8 cellular contexts compared by ENCODE assay signal in genomic region chr6:156953478-156954146, GRCh38.
DNase-seq lines count a peak whose midpoint lies in the region; ATAC-seq and TF ChIP-seq lines count a peak whose summit lies in the region.

No MANE protein-coding gene starts in this region.

- peak; percentile 77 to 90 for ATAC-seq in upper lobe of left lung (ENCODE audit: low FRiP score in 2 of 2)
- ATAC-seq in GM18909 (IDR thresholded peaks at IDR 0.05; ENCODE audit: poor library complexity, unreplicated experiment): no peak

- H3K27me3 Mint-ChIP-seq in CD8-positive, alpha-beta memory T cell: no peaks in the 10 kb centered on the region
- H3K27me3 Mint-ChIP-seq in HFFc6 (ENCODE audit: insufficient read depth): no peaks in the 10 kb centered on the region

- 56% methylated on average over 7 of the region's 7 CpGs for WGBS in liver
- 35 to 36% methylated on average over 7 of the region's 7 CpGs for WGBS in upper lobe of left lung, 2 donors
- WGBS in lower leg skin, 2 donors: 9 to 21% methylated on average over 7 of the region's 7 CpGs

- no peaks in the 10 kb centered on the region for H3K36me3 ChIP-seq in CD8-positive, alpha-beta memory T cell (ENCODE audit: insufficient read depth, low read length)
- H3K36me3 ChIP-seq in liver (ENCODE audit: control insufficient read depth in 4 of 4, insufficient read depth in 3 of 4, low read depth in 1 of 4, low read length in 3 of 4) (no peaks in the 10 kb centered on the region), upper lobe of left lung (no peaks in the 10 kb centered on the region)

- H3K9me3 ChIP-seq in CD8-positive, alpha-beta memory T cell (ENCODE audit: low read length): no peaks in the 10 kb centered on the region
- H3K9me3 ChIP-seq in liver (ENCODE audit: control insufficient read depth in 4 of 4, low read length in 3 of 4) (no peaks in the 10 kb centered on the region), upper lobe of left lung (no peaks in the 10 kb centered on the region)

- H3K4me1 Mint-ChIP-seq in CD8-positive, alpha-beta memory T cell: peaks cover 73 to 91% (median 86%) of the 10 kb centered on the region in 3 donors
- H3K4me1 Mint-ChIP-seq in HFFc6 (ENCODE audit: low read depth): peaks cover 87% of the 10 kb centered on the region

- TF ChIP-seq EP300 in upper lobe of left lung (IDR thresholded peaks at IDR 0.05): no peak

- H3K27ac Mint-ChIP-seq in CD8-positive, alpha-beta memory T cell: peak overlapping the region in 5 of 8 donors; percentile 13 to 79 (median 60)
- H3K27ac Mint-ChIP-seq in HFFc6: peak overlapping the region; percentile 98

- peak overlapping the region in 1 of 7 donors; percentile 10 for H3K4me3 Mint-ChIP-seq in CD8-positive, alpha-beta memory T cell
- peak overlapping the region; percentile 91 for H3K4me3 Mint-ChIP-seq in HFFc6

- TF ChIP-seq CTCF in HFFc6 (IDR thresholded peaks at IDR 0.05) (peak; percentile 68), liver (IDR thresholded peaks at IDR 0.05; ENCODE audit: low read depth, low read length, missing input control) (no peak), upper lobe of left lung (IDR thresholded peaks at IDR 0.05) (peak in 2 of 6 experiments; percentile 14 to 37), lower leg skin (IDR thresholded peaks at IDR 0.05) (no peak)

- H3K9ac ChIP-seq in liver (ENCODE audit: low read depth in 1 of 2, low read length in 2 of 2): no peak overlapping the region

- no peak for TF ChIP-seq POLR2A in upper lobe of left lung (IDR thresholded peaks at IDR 0.05)
- no peak for TF ChIP-seq POLR2A in lower leg skin (IDR thresholded peaks at IDR 0.05)

- intact Hi-C loops in lower leg skin (cut with DNase I; ENCODE audit: low total_unique reads): no loop called here

- H3K27me3 ChIP-seq in CD8-positive, alpha-beta memory T cell (ENCODE audit: insufficient read depth, low read length, poor library complexity, severe bottlenecking): no peaks in the 10 kb centered on the region
- no peaks in the 10 kb centered on the region for H3K27me3 ChIP-seq in liver (ENCODE audit: control insufficient read depth in 4 of 4, insufficient read depth in 4 of 4, low read length in 3 of 4)
- H3K27me3 ChIP-seq in upper lobe of left lung: no peaks in the 10 kb centered on the region

- no peaks in the 10 kb centered on the region for H3K9me3 Mint-ChIP-seq in CD8-positive, alpha-beta memory T cell
- no peaks in the 10 kb centered on the region for H3K9me3 Mint-ChIP-seq in HFFc6

- DNase-seq in CD8-positive, alpha-beta memory T cell: peak in 3 of 5 donors; percentile 53 to 75 (median 61)
- DNase-seq in HFFc6 (peak; percentile 99), NCI-H69 (lab: John Stamatoyannopoulos, UW) (peak; percentile 97), dedifferentiated amniotic fluid mesenchymal stem cell (ENCODE audit: extremely low spot score) (peak; percentile 98), upper lobe of left lung (no peak), lower leg skin (ENCODE audit: low spot score in 2 of 2) (no peak)

- peaks cover 33% of the 10 kb centered on the region for H3K4me1 ChIP-seq in CD8-positive, alpha-beta memory T cell (ENCODE audit: insufficient read depth, low read length)
- H3K4me1 ChIP-seq in liver (ENCODE audit: control insufficient read depth in 4 of 4, insufficient read depth in 4 of 4, low read length in 3 of 4) (peaks cover 16 to 41% (median 28%) of the 10 kb centered on the region in 4 donors), upper lobe of left lung (peaks cover 35 to 54% (median 45%) of the 10 kb centered on the region in 4 donors)

- H3K4me3 ChIP-seq in CD8-positive, alpha-beta memory T cell (ENCODE audit: low read length): no peak overlapping the region
- H3K4me3 ChIP-seq in liver (ENCODE audit: low read depth in 1 of 3, low read length in 3 of 3): no peak overlapping the region
- no peak overlapping the region for H3K4me3 ChIP-seq in upper lobe of left lung
- no peak overlapping the region for H3K4me3 ChIP-seq in lower leg skin (ENCODE audit: low read depth, poor library complexity, severe bottlenecking)

- H3K36me3 Mint-ChIP-seq in CD8-positive, alpha-beta memory T cell: peaks cover 0 to 3% (median 1%) of the 10 kb centered on the region in 3 donors
- H3K36me3 Mint-ChIP-seq in HFFc6 (ENCODE audit: low read depth): no peaks in the 10 kb centered on the region

- CTCF ChIA-PET in CD8-positive, alpha-beta memory T cell (lab: Charles Lee): interaction anchor here (1.2 kb wide), 1 partner anchor 389 kb away, joined by 3 read pairs; no protein-coding TSS in a partner anchor

- POLR2A ChIA-PET in CD8-positive, alpha-beta memory T cell (lab: Charles Lee): interaction anchor here (0.5 kb wide), 1 partner anchor 71 kb away, joined by 5 read pairs; no protein-coding TSS in a partner anchor

- TF ChIP-seq RAD21 in liver (IDR thresholded peaks at IDR 0.05): peak; percentile 44 to 46

- no peak overlapping the region for H3K27ac ChIP-seq in CD8-positive, alpha-beta memory T cell (ENCODE audit: low read depth, low read length)
- peak overlapping the region in 1 of 2 donors; percentile 20 for H3K27ac ChIP-seq in liver (ENCODE audit: low read depth in 1 of 2, low read length in 2 of 2)
- H3K27ac ChIP-seq in upper lobe of left lung: no peak overlapping the region

TF ChIP-seq in liver, 16 proteins besides CTCF, POLR2A, EP300 and RAD21:
- TF ChIP-seq JUND (IDR thresholded peaks at IDR 0.05) (no peak), GABPA (IDR thresholded peaks at IDR 0.05 in 1 of 2, conservative IDR thresholded peaks at IDR 0.05 in 1 of 2) (no peak), TAF1 (conservative IDR thresholded peaks at IDR 0.05) (no peak), FOXA2 (IDR thresholded peaks at IDR 0.05) (no peak), ATF3 (IDR thresholded peaks at IDR 0.05) (no peak), HNF4G (IDR thresholded peaks at IDR 0.05) (no peak), ZBTB33 (IDR thresholded peaks at IDR 0.05) (no peak), SP1 (IDR thresholded peaks at IDR 0.05) (no peak), FOXA1 (IDR thresholded peaks at IDR 0.05) (no peak)
- TF ChIP-seq, protein P1, sequence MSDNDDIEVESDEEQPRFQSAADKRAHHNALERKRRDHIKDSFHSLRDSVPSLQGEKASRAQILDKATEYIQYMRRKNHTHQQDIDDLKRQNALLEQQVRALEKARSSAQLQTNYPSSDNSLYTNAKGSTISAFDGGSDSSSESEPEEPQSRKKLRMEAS (IDR thresholded peaks at IDR 0.05): no peak
- TF ChIP-seq, protein P2, sequence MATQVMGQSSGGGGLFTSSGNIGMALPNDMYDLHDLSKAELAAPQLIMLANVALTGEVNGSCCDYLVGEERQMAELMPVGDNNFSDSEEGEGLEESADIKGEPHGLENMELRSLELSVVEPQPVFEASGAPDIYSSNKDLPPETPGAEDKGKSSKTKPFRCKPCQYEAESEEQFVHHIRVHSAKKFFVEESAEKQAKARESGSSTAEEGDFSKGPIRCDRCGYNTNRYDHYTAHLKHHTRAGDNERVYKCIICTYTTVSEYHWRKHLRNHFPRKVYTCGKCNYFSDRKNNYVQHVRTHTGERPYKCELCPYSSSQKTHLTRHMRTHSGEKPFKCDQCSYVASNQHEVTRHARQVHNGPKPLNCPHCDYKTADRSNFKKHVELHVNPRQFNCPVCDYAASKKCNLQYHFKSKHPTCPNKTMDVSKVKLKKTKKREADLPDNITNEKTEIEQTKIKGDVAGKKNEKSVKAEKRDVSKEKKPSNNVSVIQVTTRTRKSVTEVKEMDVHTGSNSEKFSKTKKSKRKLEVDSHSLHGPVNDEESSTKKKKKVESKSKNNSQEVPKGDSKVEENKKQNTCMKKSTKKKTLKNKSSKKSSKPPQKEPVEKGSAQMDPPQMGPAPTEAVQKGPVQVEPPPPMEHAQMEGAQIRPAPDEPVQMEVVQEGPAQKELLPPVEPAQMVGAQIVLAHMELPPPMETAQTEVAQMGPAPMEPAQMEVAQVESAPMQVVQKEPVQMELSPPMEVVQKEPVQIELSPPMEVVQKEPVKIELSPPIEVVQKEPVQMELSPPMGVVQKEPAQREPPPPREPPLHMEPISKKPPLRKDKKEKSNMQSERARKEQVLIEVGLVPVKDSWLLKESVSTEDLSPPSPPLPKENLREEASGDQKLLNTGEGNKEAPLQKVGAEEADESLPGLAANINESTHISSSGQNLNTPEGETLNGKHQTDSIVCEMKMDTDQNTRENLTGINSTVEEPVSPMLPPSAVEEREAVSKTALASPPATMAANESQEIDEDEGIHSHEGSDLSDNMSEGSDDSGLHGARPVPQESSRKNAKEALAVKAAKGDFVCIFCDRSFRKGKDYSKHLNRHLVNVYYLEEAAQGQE (IDR thresholded peaks at IDR 0.05): no peak

Comparison
In these comparisons a context has a peak if more than half of its experiments do, and no peak if none do; other contexts are left out.
1. DNase-seq: peak in CD8-positive, alpha-beta memory T cell (3 of 5), HFFc6 (single experiment), NCI-H69 (single experiment) and dedifferentiated amniotic fluid mesenchymal stem cell (single experiment); none in upper lobe of left lung (0 of 2) and lower leg skin (0 of 2).